ENCODE assay signal across 15 cellular contexts in genomic region chrX:123408856-123409737, GRCh38.
DNase-seq lines count a peak whose midpoint lies in the region; ATAC-seq, FAIRE-seq and TF ChIP-seq lines count a peak whose summit lies in the region.
"Had no signal": no experiment of that assay in that cellular context is flagged by ENCODE, and none has a peak within 500 bp of the region (broad histone marks: within the 10 kb centered on the region; RNA-seq: fewer than 3 reads in every experiment).

No MANE protein-coding gene starts in this region.

- no peaks in the 10 kb centered on the region for H3K27me3 Mint-ChIP-seq in activated T-cell treated with anti-CD3 and anti-CD28 coated beads, Interleukin-2, amount 50 U/mL, for 4 hours (ENCODE audit: low read depth)

- DNase-seq in GM06990 (ENCODE audit: extremely low read depth, insufficient read length) (peak; percentile 64), GM12878 (ENCODE audit: low read depth, low spot score) (peak; percentile 57), amniotic stem cell (lab: John Stamatoyannopoulos, UW) (no peak), posterior cingulate gyrus (no peak), cerebellar nuclear complex (lab: John Stamatoyannopoulos, UW) (no peak)
- no peak for DNase-seq in activated T-cell treated with anti-CD3 and anti-CD28 coated beads, Interleukin-2, amount 50 U/mL, for 4 hours
- DNase-seq: caudate nucleus; NCI-H526 treated with DMSO at 0.1 percent for 48 hours; occipital lobe; stimulated activated CD4-positive, alpha-beta T cell treated with anti-CD3 and anti-CD28 coated beads, Interleukin-4, amount 100 ng/mL, for 24 hours; substantia nigra; T-cell had no signal

- H3K27me3 ChIP-seq in GM06990 (replicated peaks; ENCODE audit: control insufficient read depth, insufficient read depth, low read length) (no peaks in the 10 kb centered on the region), GM12878 (replicated peaks in 1 of 2; ENCODE audit: control insufficient read depth in 2 of 2, insufficient read depth in 2 of 2, low read length in 1 of 2) (no peaks in the 10 kb centered on the region)

- ATAC-seq in GM19397 (IDR thresholded peaks at IDR 0.05; ENCODE audit: unreplicated experiment) (peak; percentile 53), HG03039 (IDR thresholded peaks at IDR 0.05; ENCODE audit: unreplicated experiment) (peak; percentile 52), GM12878 (peak; percentile 77)
- no peak for ATAC-seq in activated T-cell treated with anti-CD3 and anti-CD28 coated beads, Interleukin-2, amount 50 U/mL, for 4 hours
- ATAC-seq: T-cell had no signal

- peaks cover 1% of the 10 kb centered on the region for H3K36me3 Mint-ChIP-seq in activated T-cell treated with anti-CD3 and anti-CD28 coated beads, Interleukin-2, amount 50 U/mL, for 4 hours (ENCODE audit: insufficient read depth)
- H3K36me3 Mint-ChIP-seq: T-cell had no signal

- FAIRE-seq in GM12878 (lab: Jason Lieb, UNC) = no peak

- RAD21 ChIA-PET in GM12878 (lab: Charles Lee; ENCODE audit: unreplicated experiment) = interaction anchor here (0.7 to 8.0 kb wide), 14 partner anchors 13 to 185 kb away, joined by 3 to 145 read pairs (median 4); no protein-coding TSS in a partner anchor

- TF ChIP-seq RAD21 in GM12878 (IDR thresholded peaks at IDR 0.05; ENCODE audit: insufficient read depth, low read depth, low read length) = no peak

- in situ Hi-C loops in GM12878 (cut with MboI) = no loop called here

- peaks cover 3% of the 10 kb centered on the region for H3K4me1 Mint-ChIP-seq in activated T-cell treated with anti-CD3 and anti-CD28 coated beads, Interleukin-2, amount 50 U/mL, for 4 hours (ENCODE audit: low read depth)
- H3K4me1 Mint-ChIP-seq: T-cell had no signal

- H3K36me3 ChIP-seq in GM06990 (ENCODE audit: control insufficient read depth, insufficient read depth, low read length) (no peaks in the 10 kb centered on the region), GM12878 (ENCODE audit: control insufficient read depth in 2 of 2, insufficient read depth in 2 of 2, low read length in 1 of 2) (no peaks in the 10 kb centered on the region)

- CTCF ChIA-PET in GM12878 (lab: Yijun Ruan, JAX) = interaction anchor here (0.6 to 11.1 kb wide), 12 partner anchors 11 to 1647 kb away, joined by 3 to 115 read pairs (median 5); no protein-coding TSS in a partner anchor

- SMC1A ChIA-PET in GM12878 (lab: Charles Lee; ENCODE audit: uncharacterized antibody, unreplicated experiment) = interaction anchor here (0.6 to 13.8 kb wide), 17 partner anchors 10 to 235 kb away, joined by 3 to 208 read pairs (median 4); no protein-coding TSS in a partner anchor

- H2AFZ ChIP-seq in GM12878 (ENCODE audit: control insufficient read depth, low read depth, low read length) = peak overlapping the region; percentile 20; the same call in 1 of the 2 replicates

- TF ChIP-seq EP300 in GM12878 (IDR thresholded peaks at IDR 0.05; ENCODE audit: borderline replicate concordance in 1 of 2, control insufficient read depth in 1 of 2, low read depth in 2 of 2, low read length in 2 of 2) = peak in 1 of 2 experiments; percentile 36; a peak in 2 of 4 replicates

- no peaks in the 10 kb centered on the region for H3K79me2 ChIP-seq in GM12878 (ENCODE audit: control insufficient read depth, insufficient read depth, low read length)

- peak overlapping the region; percentile 38; the same call in 1 of the 2 replicates for H3K4me2 ChIP-seq in GM12878 (ENCODE audit: control insufficient read depth, insufficient read depth)

- peak overlapping the region; percentile 86 for H3K27ac ChIP-seq in GM12878 (ENCODE audit: control insufficient read depth, insufficient read depth)
- H3K27ac ChIP-seq: C4-2B had no signal

- TF ChIP-seq CTCF in GM06990 (IDR thresholded peaks at IDR 0.05; ENCODE audit: insufficient read depth, low read length, poor library complexity, severe bottlenecking) = no peak
- TF ChIP-seq CTCF in GM12878 (IDR thresholded peaks at IDR 0.05 in 2 of 3, conservative IDR thresholded peaks at IDR 0.05 in 1 of 3; ENCODE audit: control insufficient read depth in 2 of 3, extremely low read depth in 1 of 3, insufficient read depth in 1 of 3, low read depth in 3 of 3, low read length in 3 of 3) = no peak

- H3K4me1 ChIP-seq in GM12878 (ENCODE audit: control insufficient read depth, insufficient read depth, low read length) = peaks cover 16% of the 10 kb centered on the region

- intact Hi-C loops in GM12878 (cut with micrococcal nuclease; ENCODE audit: unreplicated experiment) (loop anchor here (1.0 to 10.0 kb wide), 3 partner anchors 51 to 1134 kb away; no protein-coding TSS in a partner anchor), posterior cingulate gyrus (cut with DNase I) (no loop called here)

- no peaks in the 10 kb centered on the region for H4K20me1 ChIP-seq in GM12878 (ENCODE audit: control insufficient read depth, insufficient read depth)

- H3K4me3 Mint-ChIP-seq in activated T-cell treated with anti-CD3 and anti-CD28 coated beads, Interleukin-2, amount 50 U/mL, for 4 hours = no peak overlapping the region
- H3K4me3 Mint-ChIP-seq: T-cell had no signal

- POLR2A ChIA-PET in GM12878 (lab: Charles Lee) = interaction anchor here (0.6 to 8.4 kb wide), 5 partner anchors 10 to 422 kb away, joined by 3 to 82 read pairs (median 3); no protein-coding TSS in a partner anchor

- no peaks in the 10 kb centered on the region; the same call in 2 of the 3 replicates for H3K9me3 ChIP-seq in GM12878 (replicated peaks; ENCODE audit: control insufficient read depth, insufficient read depth, low read length)

- BruUV-seq in GM12878 (replicated peaks; lab: Mats Ljungman, UMichigan) = no TSS peak

- H3K9ac ChIP-seq in GM12878 (ENCODE audit: control insufficient read depth, insufficient read depth, low read length) = peak overlapping the region; percentile 38; the same call in 1 of the 2 replicates

- no peak for TF ChIP-seq POLR2A in GM12878 (IDR thresholded peaks at IDR 0.05; ENCODE audit: low read depth, low read length)

- H3K4me3 ChIP-seq in GM06990 (replicated peaks; ENCODE audit: low read depth, low read length) (no peak overlapping the region), GM12878 (no peak overlapping the region; the same call in 1 of the 2 replicates)

- H3K9me3 Mint-ChIP-seq in activated T-cell treated with anti-CD3 and anti-CD28 coated beads, Interleukin-2, amount 50 U/mL, for 4 hours = no peaks in the 10 kb centered on the region
- H3K9me3 Mint-ChIP-seq: T-cell had no signal

TF ChIP-seq in GM12878, 131 proteins besides CTCF, POLR2A, EP300 and RAD21 (continues in another document):
- peak; percentile 7; the same call in 1 of the 2 replicates for TF ChIP-seq ZNF24 (IDR thresholded peaks at IDR 0.05)
- TF ChIP-seq RUNX3 (IDR thresholded peaks at IDR 0.05; ENCODE audit: low read length) = peak; percentile 94
- no peak for TF ChIP-seq POU2F2 (IDR thresholded peaks at IDR 0.05; ENCODE audit: borderline replicate concordance, low read depth, low read length)
- TF ChIP-seq BCL11A (IDR thresholded peaks at IDR 0.05; ENCODE audit: low read depth, low read length) = peak; percentile 72; the same call in 1 of the 2 replicates
- 0 out of 2 replicates have a peak, but pooled peaks have one; percentile 61 for TF ChIP-seq CBFB (IDR thresholded peaks at IDR 0.05; ENCODE audit: low read depth)
- TF ChIP-seq CHD4 (IDR thresholded peaks at IDR 0.05) = no peak
- peak; percentile 92 for TF ChIP-seq RELB (IDR thresholded peaks at IDR 0.05; ENCODE audit: low read depth)
- TF ChIP-seq NFIC (IDR thresholded peaks at IDR 0.05; ENCODE audit: low read depth, low read length) = peak; percentile 89
- peak; percentile 39; the same call in 1 of the 2 replicates for TF ChIP-seq MTA3 (IDR thresholded peaks at IDR 0.05; ENCODE audit: borderline replicate concordance, low read length)
- TF ChIP-seq IKZF2 (IDR thresholded peaks at IDR 0.05) = peak; percentile 76 to 80
- TF ChIP-seq SKIL (IDR thresholded peaks at IDR 0.05; ENCODE audit: low read depth, poor library complexity, severe bottlenecking) = peak; percentile 43
- TF ChIP-seq ZNF217 (IDR thresholded peaks at IDR 0.05) = peak; percentile 58; the same call in 1 of the 2 replicates
- TF ChIP-seq PML (IDR thresholded peaks at IDR 0.05; ENCODE audit: low read length) = 0 out of 2 replicates have a peak, but pooled peaks have one; percentile 41
- TF ChIP-seq MEF2A (IDR thresholded peaks at IDR 0.05; ENCODE audit: insufficient read depth, low read depth, low read length) = peak; percentile 77
- no peak for TF ChIP-seq ESRRA (IDR thresholded peaks at IDR 0.05; ENCODE audit: low read length)
- TF ChIP-seq MEF2B (IDR thresholded peaks at IDR 0.05; ENCODE audit: partially characterized antibody, poor library complexity, severe bottlenecking) = peak; percentile 59
- no peak for TF ChIP-seq SMAD1 (IDR thresholded peaks at IDR 0.05; ENCODE audit: low read depth, partially characterized antibody)
- TF ChIP-seq JUNB (IDR thresholded peaks at IDR 0.05) = peak; percentile 73

Comparison
In these comparisons a context has a peak if more than half of its experiments do, and no peak if none do; other contexts are left out.
1. DNase-seq: peak in GM06990 (single experiment) and GM12878 (single experiment); none in amniotic stem cell (single experiment), posterior cingulate gyrus (0 of 10), cerebellar nuclear complex (0 of 2) and activated T-cell treated with anti-CD3 and anti-CD28 coated beads, Interleukin-2, amount 50 U/mL, for 4 hours (single experiment).
2. ATAC-seq: peak in GM19397 (single experiment), HG03039 (single experiment) and GM12878 (single experiment); none in activated T-cell treated with anti-CD3 and anti-CD28 coated beads, Interleukin-2, amount 50 U/mL, for 4 hours (0 of 2).